In genomic region chr12:31867292-31867691, GRCh38 we compare ENCODE assay signal across 15 cellular contexts.
"Had no signal": no experiment of that assay in that cellular context is flagged by ENCODE, and none has a peak within 500 bp of the region (broad histone marks: within the 10 kb centered on the region; RNA-seq: fewer than 3 reads in every experiment).

No MANE protein-coding gene starts in this region.

- H3K9me3 ChIP-seq: colonic mucosa, mucosa of descending colon, thyroid gland, uterus had no signal

- H3K4me1 ChIP-seq: colonic mucosa, foreskin keratinocyte, thyroid gland, uterus had no signal

- H3K4me3 ChIP-seq: cardiac muscle cell, colonic mucosa, mucosa of descending colon, thyroid gland, uterus had no signal

- H3K4me3 Mint-ChIP-seq: nephron; T-helper 1 cell treated with Interleukin-12 subunit alpha and Interleukin-12 subunit beta and Interleukin-4 antibody, amounts not matched to agents 30 μg/mL and 1 μg/mL, for 36 hours had no signal

- H3K36me3 ChIP-seq: cardiac muscle cell, colonic mucosa, thyroid gland, uterus had no signal

- H3K27ac ChIP-seq: cardiac muscle cell, colonic mucosa, foreskin keratinocyte, thyroid gland, uterus had no signal

- DNase-seq: activated CD4-positive, alpha-beta T cell treated with anti-CD3 and anti-CD28 coated beads, Interleukin-2, amount 50 U/mL, for 48 hours; colonic mucosa; head of caudate nucleus; mammary epithelial cell; mucosa of descending colon; stimulated activated CD4-positive, alpha-beta T cell treated with anti-CD3 and anti-CD28 coated beads, Interleukin-4, amount 100 ng/mL, for 1 hour; stimulated activated CD8-positive, alpha-beta memory T cell treated with anti-CD3 and anti-CD28 coated beads, Interleukin-4, amount 100 ng/mL, for 48 hours; thyroid gland; uterus had no signal

- H3K27me3 ChIP-seq: cardiac muscle cell, colonic mucosa, foreskin keratinocyte, thyroid gland, uterus had no signal

- H3K27ac Mint-ChIP-seq: nephron; T-helper 1 cell treated with Interleukin-12 subunit alpha and Interleukin-12 subunit beta and Interleukin-4 antibody, amounts not matched to agents 30 μg/mL and 1 μg/mL, for 36 hours had no signal

- ATAC-seq: activated CD4-positive, CD25-positive, alpha-beta regulatory T cell treated with anti-CD3 and anti-CD28 coated beads, Interleukin-2, amount 50 U/mL, for 24 hours; left lobe of liver; mucosa of descending colon had no signal
